In genomic region chr9:126720661-126721530, GRCh38 we compare ENCODE assay signal across 15 cellular contexts.
DNase-seq lines count a peak whose midpoint lies in the region; ATAC-seq and TF ChIP-seq lines count a peak whose summit lies in the region.
"Had no signal": no experiment of that assay in that cellular context is flagged by ENCODE, and none has a peak within 500 bp of the region (broad histone marks: within the 10 kb centered on the region; RNA-seq: fewer than 3 reads in every experiment).

No MANE protein-coding gene starts in this region.

- no peaks in the 10 kb centered on the region for H3K9me3 Mint-ChIP-seq in activated naive CD4-positive, alpha-beta T cell treated with anti-CD3 and anti-CD28 coated beads for 36 hours
- H3K9me3 Mint-ChIP-seq in activated CD8-positive, alpha-beta T cell treated with anti-CD3 and anti-CD28 coated beads for 36 hours: no peaks in the 10 kb centered on the region

- no peaks in the 10 kb centered on the region for H3K27me3 Mint-ChIP-seq in activated naive CD4-positive, alpha-beta T cell treated with anti-CD3 and anti-CD28 coated beads for 36 hours (ENCODE audit: low read depth)
- H3K27me3 Mint-ChIP-seq in activated CD8-positive, alpha-beta T cell treated with anti-CD3 and anti-CD28 coated beads for 36 hours: no peaks in the 10 kb centered on the region

- H3K4me1 Mint-ChIP-seq in activated naive CD4-positive, alpha-beta T cell treated with anti-CD3 and anti-CD28 coated beads for 36 hours (ENCODE audit: low read depth): peaks cover 35% of the 10 kb centered on the region
- peaks cover 43% of the 10 kb centered on the region for H3K4me1 Mint-ChIP-seq in activated CD8-positive, alpha-beta T cell treated with anti-CD3 and anti-CD28 coated beads for 36 hours (ENCODE audit: low read depth)

- intact Hi-C loops in activated naive CD4-positive, alpha-beta T cell treated with anti-CD3 and anti-CD28 coated beads for 36 hours (cut with micrococcal nuclease): loop anchor here (5.0 kb wide), 1 partner anchor 666 kb away; no protein-coding TSS in a partner anchor
- intact Hi-C loops in activated CD8-positive, alpha-beta T cell treated with anti-CD3 and anti-CD28 coated beads for 36 hours (cut with micrococcal nuclease): no loop called here

- 73% methylated on average over 19 of the region's 19 CpGs for WGBS in thymus
- WGBS in tibial nerve, 2 donors: 87% methylated on average over 19 of the region's 19 CpGs

- H3K9me3 ChIP-seq in thymus (ENCODE audit: control insufficient read depth) (no peaks in the 10 kb centered on the region), tibial nerve (no peaks in the 10 kb centered on the region)
- H3K9me3 ChIP-seq: ovary, SJSA1 had no signal

- H3K36me3 Mint-ChIP-seq in activated naive CD4-positive, alpha-beta T cell treated with anti-CD3 and anti-CD28 coated beads for 36 hours (ENCODE audit: low read depth): no peaks in the 10 kb centered on the region
- no peaks in the 10 kb centered on the region for H3K36me3 Mint-ChIP-seq in activated CD8-positive, alpha-beta T cell treated with anti-CD3 and anti-CD28 coated beads for 36 hours (ENCODE audit: low read depth)

- DNase-seq in activated naive CD4-positive, alpha-beta T cell treated with anti-CD3 and anti-CD28 coated beads for 36 hours: no peak
- no peak for DNase-seq in activated naive CD4-positive, alpha-beta T cell (lab: John Stamatoyannopoulos, UW)
- DNase-seq in activated CD8-positive, alpha-beta T cell treated with anti-CD3 and anti-CD28 coated beads for 36 hours: peak; percentile 61
- peak; percentile 38 for DNase-seq in left lobe of liver (ENCODE audit: low spot score)
- DNase-seq in hepatic stellate cell (ENCODE audit: low spot score): no peak
- no peak for DNase-seq in tibial nerve (ENCODE audit: low spot score in 2 of 2)
- DNase-seq: activated CD4-positive, CD25-positive, alpha-beta regulatory T cell; DMS79; Kasumi-1; NCI-H2029; ovary; stimulated activated CD4-positive, alpha-beta T cell treated with anti-CD3 and anti-CD28 coated beads, Interleukin-12 subunit alpha, Interleukin-12 subunit beta, amount 100 ng/mL, for 4 hours had no signal

- H3K27ac ChIP-seq in thymus (ENCODE audit: low read depth) (peak overlapping the region; percentile 47), tibial nerve (no peak overlapping the region)
- H3K27ac ChIP-seq: ovary, SJSA1 had no signal

- POLR2A ChIA-PET in activated CD8-positive, alpha-beta T cell treated with anti-CD3 and anti-CD28 coated beads for 36 hours (lab: Charles Lee): interaction anchor here (1.0 to 1.3 kb wide), 3 partner anchors 15 to 84 kb away, joined by 3 to 6 read pairs (median 4); partner anchors contain the start of gene ZBTB43

- H3K4me3 ChIP-seq in thymus (ENCODE audit: low read length) (no peak overlapping the region), tibial nerve (no peak overlapping the region)
- H3K4me3 ChIP-seq: ovary, SJSA1 had no signal

- no peak for TF ChIP-seq CTCF in activated CD8-positive, alpha-beta T cell treated with anti-CD3 and anti-CD28 coated beads for 36 hours (IDR thresholded peaks at IDR 0.05)
- no peak for TF ChIP-seq CTCF in tibial nerve (IDR thresholded peaks at IDR 0.05)

- TF ChIP-seq EP300 in tibial nerve (IDR thresholded peaks at IDR 0.05): no peak

- H3K4me3 Mint-ChIP-seq in activated naive CD4-positive, alpha-beta T cell treated with anti-CD3 and anti-CD28 coated beads for 36 hours: peak overlapping the region; percentile 7
- H3K4me3 Mint-ChIP-seq in activated CD8-positive, alpha-beta T cell treated with anti-CD3 and anti-CD28 coated beads for 36 hours: peak overlapping the region; percentile 71

- H3K4me1 ChIP-seq in thymus (ENCODE audit: control insufficient read depth, insufficient read depth, low read length) (peaks cover 34% of the 10 kb centered on the region), tibial nerve (peaks cover 0 to 29% (median 8%) of the 10 kb centered on the region in 4 donors)
- H3K4me1 ChIP-seq: SJSA1 had no signal

- ATAC-seq in activated CD8-positive, alpha-beta T cell treated with anti-CD3 and anti-CD28 coated beads for 36 hours: no peak
- ATAC-seq in left lobe of liver (no peak), GM18517 (IDR thresholded peaks at IDR 0.05; ENCODE audit: unreplicated experiment) (no peak)

- no peak for TF ChIP-seq POLR2A in tibial nerve (IDR thresholded peaks at IDR 0.05)

- H3K27me3 ChIP-seq in thymus (ENCODE audit: control insufficient read depth, insufficient read depth) (no peaks in the 10 kb centered on the region), tibial nerve (peaks cover 0 to 79% of the 10 kb centered on the region in 2 donors)

- H3K27ac Mint-ChIP-seq in activated naive CD4-positive, alpha-beta T cell treated with anti-CD3 and anti-CD28 coated beads for 36 hours: peak overlapping the region; percentile 35
- H3K27ac Mint-ChIP-seq in activated CD8-positive, alpha-beta T cell treated with anti-CD3 and anti-CD28 coated beads for 36 hours: peak overlapping the region; percentile 88

- no peaks in the 10 kb centered on the region for H3K36me3 ChIP-seq in thymus (ENCODE audit: control insufficient read depth, insufficient read depth)
- no peaks in the 10 kb centered on the region for H3K36me3 ChIP-seq in tibial nerve
- H3K36me3 ChIP-seq: ovary, SJSA1 had no signal

- CTCF ChIA-PET in activated naive CD4-positive, alpha-beta T cell treated with anti-CD3 and anti-CD28 coated beads for 36 hours (lab: Charles Lee): interaction anchor here (0.6 to 3.7 kb wide), 3 partner anchors 11 to 18 kb away, joined by 3 to 27 read pairs (median 4); no protein-coding TSS in a partner anchor
- CTCF ChIA-PET in activated CD8-positive, alpha-beta T cell treated with anti-CD3 and anti-CD28 coated beads for 36 hours (lab: Charles Lee): interaction anchor here (0.9 to 5.1 kb wide), 5 partner anchors 10 to 61 kb away, joined by 4 to 79 read pairs (median 4); no protein-coding TSS in a partner anchor

Comparison
In these comparisons a context has a peak if more than half of its experiments do, and no peak if none do; other contexts are left out.
1. DNase-seq: peak in activated CD8-positive, alpha-beta T cell treated with anti-CD3 and anti-CD28 coated beads for 36 hours (single experiment) and left lobe of liver (single experiment); none in activated naive CD4-positive, alpha-beta T cell treated with anti-CD3 and anti-CD28 coated beads for 36 hours (single experiment), activated naive CD4-positive, alpha-beta T cell (0 of 4), hepatic stellate cell (single experiment) and tibial nerve (0 of 2).